23 cellular contexts compared by ENCODE assay signal in genomic region chr2:105731511-105731910, GRCh38. TPM values are rescaled to one million over a fixed set of nuclear protein-coding genes. Genes with fewer than 3 reads are reported as not detected.
DNase-seq lines count a peak whose midpoint lies in the region; ATAC-seq and TF ChIP-seq lines count a peak whose summit lies in the region.
"Had no signal": no experiment of that assay in that cellular context is flagged by ENCODE, and none has a peak within 500 bp of the region (broad histone marks: within the 10 kb centered on the region; RNA-seq: fewer than 3 reads in every experiment).

No MANE protein-coding gene starts in this region.

- TF ChIP-seq CTCF in RWPE2 (IDR thresholded peaks at IDR 0.05; ENCODE audit: poor library complexity, severe bottlenecking) (no peak), hepatocyte (IDR thresholded peaks at IDR 0.05; ENCODE audit: poor library complexity) (no peak)

- H3K4me3 ChIP-seq in RWPE2 (ENCODE audit: severe bottlenecking) = no peak overlapping the region
- no peak overlapping the region for H3K4me3 ChIP-seq in hepatocyte
- H3K4me3 ChIP-seq: lung, prostate gland had no signal

- H3K9me3 ChIP-seq in RWPE2 (ENCODE audit: severe bottlenecking) (no peaks in the 10 kb centered on the region), hepatocyte (ENCODE audit: low read depth) (no peaks in the 10 kb centered on the region)
- H3K9me3 ChIP-seq: prostate gland had no signal

- H3K36me3 ChIP-seq in RWPE2 (ENCODE audit: low read depth) (no peaks in the 10 kb centered on the region), hepatocyte (replicated peaks; ENCODE audit: insufficient read depth, low read depth) (no peaks in the 10 kb centered on the region)
- H3K36me3 ChIP-seq: prostate gland had no signal

- H3K27me3 ChIP-seq in RWPE2 (ENCODE audit: insufficient read depth, poor library complexity, severe bottlenecking) (no peaks in the 10 kb centered on the region), hepatocyte (no peaks in the 10 kb centered on the region)
- H3K27me3 ChIP-seq: dorsolateral prefrontal cortex had no signal

- H3K9me2 ChIP-seq in hepatocyte (replicated peaks; ENCODE audit: insufficient read depth) = no peaks in the 10 kb centered on the region

- ATAC-seq in HG02884 (IDR thresholded peaks at IDR 0.05; ENCODE audit: unreplicated experiment) (peak; percentile 46), RWPE2 (ENCODE audit: low read depth) (no peak), HG03442 (IDR thresholded peaks at IDR 0.05; ENCODE audit: unreplicated experiment) (no peak), GM18868 (IDR thresholded peaks at IDR 0.05; ENCODE audit: unreplicated experiment) (no peak)
- ATAC-seq: activated naive CD8-positive, alpha-beta T cell treated with anti-CD3 and anti-CD28 coated beads, Interleukin-2, amount 50 U/mL, for 24 hours; HepG2 had no signal

- H2AFZ ChIP-seq in hepatocyte = no peak overlapping the region

- H3K4me1 ChIP-seq in RWPE2 (ENCODE audit: insufficient read depth, poor library complexity, severe bottlenecking) (peaks cover 48% of the 10 kb centered on the region), hepatocyte (ENCODE audit: insufficient read depth) (no peaks in the 10 kb centered on the region)
- H3K4me1 ChIP-seq: prostate gland had no signal

- peak; percentile 49 for DNase-seq in Ammon's horn (ENCODE audit: low spot score)
- no peak for DNase-seq in RWPE2 (ENCODE audit: low spot score)
- no peak for DNase-seq in hepatocyte (ENCODE audit: low spot score)
- DNase-seq in putamen (ENCODE audit: low spot score) = no peak
- no peak for DNase-seq in T-helper 2 cell
- DNase-seq: activated CD4-positive, alpha-beta T cell treated with anti-CD3 and anti-CD28 coated beads for 4 hours; activated CD8-positive, alpha-beta memory T cell treated with anti-CD3 and anti-CD28 coated beads for 24 hours; activated gamma-delta T cell treated with Interleukin-2 at 50 U/mL for 16 hours; activated naive CD8-positive, alpha-beta T cell treated with anti-CD3 and anti-CD28 coated beads, Interleukin-2, amount 50 U/mL, for 24 hours; activated T-cell treated with anti-CD3 and anti-CD28 coated beads, Interleukin-2, amount 50 U/mL, for 24 hours; DMS79 treated with DMSO at 0.1 percent for 48 hours; dorsolateral prefrontal cortex; NCI-H1436; NCI-H524 treated with DMSO at 0.1 percent for 48 hours; stimulated activated CD8-positive, alpha-beta memory T cell treated with anti-CD3 and anti-CD28 coated beads, Interleukin-4, amount 100 ng/mL, for 48 hours; SW 1271 had no signal

- peak overlapping the region; percentile 95 for H3K27ac ChIP-seq in RWPE2 (ENCODE audit: poor library complexity, severe bottlenecking)
- H3K27ac ChIP-seq in hepatocyte = peak overlapping the region; percentile 62
- H3K27ac ChIP-seq: HL-60, prostate gland had no signal

- no peaks in the 10 kb centered on the region for H3K79me2 ChIP-seq in hepatocyte

- no peaks in the 10 kb centered on the region for H4K20me1 ChIP-seq in hepatocyte (ENCODE audit: insufficient read depth, poor library complexity, severe bottlenecking)

- H3K4me2 ChIP-seq in hepatocyte = peak overlapping the region; percentile 32

- 89% methylated on average over 4 of the region's 4 CpGs for WGBS in hepatocyte (ENCODE audit: low lambda C conversion rate, missing lambda C conversion rate)

RNA-seq across cellular contexts. Expression of gene NCK2, which starts 13.2 kb away (rescaled TPM):
- 71.9 and 72.6 TPM in 2 replicates for total RNA-seq in hepatocyte
- 80.3 and 100 TPM in 2 replicates for polyA plus RNA-seq in hepatocyte
